8 cellular contexts compared by ENCODE assay signal in the genomic region with DNA sequence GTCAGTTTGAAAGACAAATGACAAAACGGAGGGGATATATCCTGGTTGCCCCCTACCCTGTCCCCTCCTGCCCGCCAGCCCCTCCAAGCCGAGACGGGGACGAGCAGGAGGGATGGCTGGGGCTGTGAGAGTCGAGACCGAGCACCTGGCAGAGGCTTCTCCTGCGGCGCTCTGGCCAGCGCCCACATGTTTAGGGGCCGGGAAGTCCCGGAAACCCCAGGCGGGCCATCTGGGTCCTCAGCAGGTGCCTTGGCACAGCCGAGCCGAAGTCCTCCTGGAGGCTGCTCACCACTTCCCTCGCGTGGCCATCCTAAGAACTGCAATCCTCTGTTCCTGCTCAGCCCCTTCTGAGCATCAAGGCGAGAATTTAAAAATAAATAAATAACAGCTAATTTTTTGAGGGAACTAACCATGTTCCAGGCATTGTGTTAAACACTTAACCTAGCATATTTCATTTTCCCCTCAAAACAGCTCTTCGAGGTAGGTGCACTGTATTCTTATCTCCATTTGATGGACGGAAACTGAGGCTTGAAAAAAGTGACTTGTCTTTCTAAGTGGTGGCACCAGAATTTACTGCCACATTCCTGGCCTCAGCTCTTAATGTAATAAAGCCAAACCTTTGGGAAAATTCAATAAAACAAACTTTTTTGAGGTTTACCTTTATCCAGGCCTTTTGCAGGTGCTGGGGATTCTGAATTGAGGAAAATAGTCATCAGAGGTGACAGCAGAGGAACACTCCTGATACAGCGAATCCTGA. TPM values are rescaled to one million over a fixed set of nuclear protein-coding genes. Genes with fewer than 3 reads are reported as not detected.
A peak's percentile ranks its signal among the peaks of the same experiment; 100 is the strongest.
DNase-seq lines count a peak whose midpoint lies in the region; ATAC-seq lines count a peak whose summit lies in the region.

No MANE protein-coding gene starts in this region.

- peak overlapping the region; percentile 58 to 86 (median 62) for H3K4me3 Mint-ChIP-seq in IgD-negative memory B cell
- peak overlapping the region in 9 of 10 donors; percentile 26 to 70 (median 55) for H3K4me3 Mint-ChIP-seq in naive thymus-derived CD8-positive, alpha-beta T cell
- H3K4me3 Mint-ChIP-seq in stimulated activated memory B cell treated with anti-CD40 and anti-IgM and Interleukin-4, amounts not matched to agents 10 μg/mL and 1 μg/mL and 100 μg/mL, for 72 hours: peak overlapping the region; percentile 73

- H3K4me1 Mint-ChIP-seq in IgD-negative memory B cell: peaks cover 11 to 24% (median 15%) of the 10 kb centered on the region in 3 donors
- peaks cover 0 to 17% (median 17%) of the 10 kb centered on the region in 4 donors for H3K4me1 Mint-ChIP-seq in naive thymus-derived CD8-positive, alpha-beta T cell
- peaks cover 21% of the 10 kb centered on the region for H3K4me1 Mint-ChIP-seq in stimulated activated memory B cell treated with anti-CD40 and anti-IgM and Interleukin-4, amounts not matched to agents 10 μg/mL and 1 μg/mL and 100 μg/mL, for 72 hours

- no peaks in the 10 kb centered on the region for H3K9me3 Mint-ChIP-seq in IgD-negative memory B cell
- H3K9me3 Mint-ChIP-seq in naive thymus-derived CD8-positive, alpha-beta T cell: no peaks in the 10 kb centered on the region
- H3K9me3 Mint-ChIP-seq in stimulated activated memory B cell treated with anti-CD40 and anti-IgM and Interleukin-4, amounts not matched to agents 10 μg/mL and 1 μg/mL and 100 μg/mL, for 72 hours: no peaks in the 10 kb centered on the region

- POLR2A ChIA-PET in naive thymus-derived CD8-positive, alpha-beta T cell (lab: Charles Lee): interaction anchor here (2.0 kb wide), 1 partner anchor 23 kb away, joined by 12 read pairs; a partner anchor contains a TSS

- no peak overlapping the region for H3K27ac Mint-ChIP-seq in IgD-negative memory B cell
- peak overlapping the region in 2 of 10 donors; percentile 41 to 49 for H3K27ac Mint-ChIP-seq in naive thymus-derived CD8-positive, alpha-beta T cell
- H3K27ac Mint-ChIP-seq in stimulated activated memory B cell treated with anti-CD40 and anti-IgM and Interleukin-4, amounts not matched to agents 10 μg/mL and 1 μg/mL and 100 μg/mL, for 72 hours: peak overlapping the region; percentile 78

- no peaks in the 10 kb centered on the region for H3K27me3 Mint-ChIP-seq in IgD-negative memory B cell
- H3K27me3 Mint-ChIP-seq in naive thymus-derived CD8-positive, alpha-beta T cell: peaks cover 0 to 7% (median 3%) of the 10 kb centered on the region in 5 donors
- H3K27me3 Mint-ChIP-seq in stimulated activated memory B cell treated with anti-CD40 and anti-IgM and Interleukin-4, amounts not matched to agents 10 μg/mL and 1 μg/mL and 100 μg/mL, for 72 hours: no peaks in the 10 kb centered on the region

- no peaks in the 10 kb centered on the region for H3K36me3 Mint-ChIP-seq in IgD-negative memory B cell
- no peaks in the 10 kb centered on the region for H3K36me3 Mint-ChIP-seq in naive thymus-derived CD8-positive, alpha-beta T cell
- H3K36me3 Mint-ChIP-seq in stimulated activated memory B cell treated with anti-CD40 and anti-IgM and Interleukin-4, amounts not matched to agents 10 μg/mL and 1 μg/mL and 100 μg/mL, for 72 hours: no peaks in the 10 kb centered on the region

- DNase-seq in CD1c-positive myeloid dendritic cell (ENCODE audit: extremely low spot score): peak; percentile 87
- peak; percentile 3 for DNase-seq in OCI-M2 (lab: John Stamatoyannopoulos, UW; ENCODE audit: unreplicated experiment)
- peak; percentile 88 for DNase-seq in activated T-cell treated with anti-CD3 and anti-CD28 coated beads, Interleukin-2, amount 50 U/mL, for 1 hour
- peak; percentile 68 to 88 (median 80) for DNase-seq in naive thymus-derived CD8-positive, alpha-beta T cell

- ATAC-seq in GM19467 (IDR thresholded peaks at IDR 0.05; ENCODE audit: unreplicated experiment) (peak; percentile 56), esophagus mucosa (peak; percentile 78)
- ATAC-seq in naive thymus-derived CD8-positive, alpha-beta T cell: peak; percentile 59 to 65
- peak; percentile 86 for ATAC-seq in stimulated activated memory B cell treated with anti-CD40 and anti-IgM and Interleukin-4, amounts not matched to agents 10 μg/mL and 1 μg/mL and 100 μg/mL, for 72 hours

RNA-seq across cellular contexts. Expression of a gene that starts 3.5 kb away (rescaled TPM):
- 2.2 TPM for polyA plus RNA-seq in IgD-negative memory B cell
- 2.2 TPM for total RNA-seq in esophagus mucosa
- total RNA-seq in naive thymus-derived CD8-positive, alpha-beta T cell: 1 to 10 TPM; 1.2 to 2.0 TPM
- 1 to 10 TPM in 2 of 3 donors, under 1 TPM in 1; 0.76 to 1.5 (median 1.0) TPM for polyA plus RNA-seq in naive thymus-derived CD8-positive, alpha-beta T cell

RNA-seq across cellular contexts. Expression of a gene that starts 22.6 kb away (rescaled TPM):
- 74.3 TPM for polyA plus RNA-seq in IgD-negative memory B cell
- total RNA-seq in esophagus mucosa: 40.8 TPM
- total RNA-seq in naive thymus-derived CD8-positive, alpha-beta T cell: 10 to 100 TPM; 65.8 to 67.2 TPM
- polyA plus RNA-seq in naive thymus-derived CD8-positive, alpha-beta T cell: 10 to 100 TPM; 32.5 to 46.9 (median 33.3) TPM

Comparison
In these comparisons a context has a peak if more than half of its experiments do, and no peak if none do; other contexts are left out.
1. Peak in every context shown above with its lines: DNase-seq and ATAC-seq.
2. DNase-seq: peak in every context shown above with its lines; median percentile 88 in activated T-cell treated with anti-CD3 and anti-CD28 coated beads, Interleukin-2, amount 50 U/mL, for 1 hour; 87 in CD1c-positive myeloid dendritic cell; 80 in naive thymus-derived CD8-positive, alpha-beta T cell; 3 in OCI-M2.